8 cellular contexts compared by ENCODE assay signal in genomic region chr16:28823719-28824547, GRCh38. TPM values are rescaled to one million over a fixed set of nuclear protein-coding genes. Genes with fewer than 3 reads are reported as not detected.
A peak's percentile ranks its signal among the peaks of the same experiment; 100 is the strongest.
DNase-seq lines count a peak whose midpoint lies in the region; ATAC-seq and TF ChIP-seq lines count a peak whose summit lies in the region.

No MANE protein-coding gene starts in this region.

- no peak for TF ChIP-seq RAD21 in SK-N-SH (IDR thresholded peaks at IDR 0.05; ENCODE audit: low read length)

- H3K36me3 Mint-ChIP-seq in activated naive CD4-positive, alpha-beta T cell treated with anti-CD3 and anti-CD28 coated beads, Interleukin-2, amount 50 U/mL, for 72 hours, result peaks cover 39 to 49% of the 10 kb centered on the region in 2 donors

- no peaks in the 10 kb centered on the region for H3K9me3 ChIP-seq in SK-N-SH

- H3K4me3 ChIP-seq in SK-N-SH (ENCODE audit: low read depth in 2 of 2, low read length in 1 of 2), result peak overlapping the region; percentile 81 to 90

- H3K27ac ChIP-seq in SK-N-SH (ENCODE audit: low read depth in 2 of 2, low read length in 1 of 2), result peak overlapping the region; percentile 91 to 95
- H3K27ac ChIP-seq in temporal lobe (ENCODE audit: low read depth, low read length), result peak overlapping the region; percentile 96

- H3K79me2 ChIP-seq in SK-N-SH (ENCODE audit: insufficient read depth), result peaks cover 77% of the 10 kb centered on the region

- H3K4me2 ChIP-seq in SK-N-SH, result peak overlapping the region; percentile 85

- WGBS in SK-N-SH (ENCODE audit: low lambda C conversion rate), result 2% methylated on average over 43 of the region's 75 CpGs

- no peaks in the 10 kb centered on the region for H3K9me2 ChIP-seq in SK-N-SH

- H3K4me1 ChIP-seq in SK-N-SH (ENCODE audit: control insufficient read depth in 1 of 2, insufficient read depth in 2 of 2, low read depth in 1 of 2, low read length in 1 of 2), result peaks cover 9 to 13% of the 10 kb centered on the region in 2 experiments; a peak in 3 of 4 replicates

- H3F3A ChIP-seq in SK-N-SH (replicated peaks; ENCODE audit: insufficient read depth), result peaks cover 10% of the 10 kb centered on the region

- CTCF ChIA-PET in SK-N-SH (lab: Yijun Ruan, JAX), result interaction anchor here (0.6 to 2.7 kb wide), 3 partner anchors 23 to 121 kb away, joined by 3 to 12 read pairs (median 7); partner anchors contain the start of gene TUFM

- no peak overlapping the region for H2AFZ ChIP-seq in SK-N-SH (ENCODE audit: low read depth)

- no peaks in the 10 kb centered on the region for H3K9me3 Mint-ChIP-seq in activated naive CD4-positive, alpha-beta T cell treated with anti-CD3 and anti-CD28 coated beads, Interleukin-2, amount 50 U/mL, for 72 hours

- peaks cover 43% of the 10 kb centered on the region for H4K20me1 ChIP-seq in SK-N-SH (ENCODE audit: insufficient read depth)

- DNase-seq in GM10266 (ENCODE audit: extremely low spot score) (peak; percentile 98), NCI-H1092 treated with DMSO at 0.1 percent for 48 hours (lab: John Stamatoyannopoulos, UW) (peak; percentile 98), SK-N-SH (peak; percentile 96), glomerular visceral epithelial cell (ENCODE audit: extremely low spot score) (peak; percentile 96), omental fat pad (ENCODE audit: low spot score) (peak; percentile 84)
- DNase-seq in activated naive CD4-positive, alpha-beta T cell treated with anti-CD3 and anti-CD28 coated beads, Interleukin-2, amount 50 U/mL, for 72 hours (ENCODE audit: low spot score in 2 of 2), result peak; percentile 94 to 98

- H3K27ac Mint-ChIP-seq in activated naive CD4-positive, alpha-beta T cell treated with anti-CD3 and anti-CD28 coated beads, Interleukin-2, amount 50 U/mL, for 72 hours, result peak overlapping the region; percentile 93 to 100

- ATAC-seq in HG02623 (IDR thresholded peaks at IDR 0.05; ENCODE audit: unreplicated experiment), result peak; percentile 59
- peak; percentile 78 to 79 for ATAC-seq in activated naive CD4-positive, alpha-beta T cell treated with anti-CD3 and anti-CD28 coated beads, Interleukin-2, amount 50 U/mL, for 72 hours
- ATAC-seq in omental fat pad (ENCODE audit: low FRiP score), result peak; percentile 96

- TF ChIP-seq CTCF in GM10266 (IDR thresholded peaks at IDR 0.05; ENCODE audit: control insufficient read depth, insufficient read depth, low read depth, missing control alignments), result peak; percentile 16
- TF ChIP-seq CTCF in SK-N-SH (IDR thresholded peaks at IDR 0.05), result peak; percentile 33; the same call in 1 of the 2 replicates
- no peak for TF ChIP-seq CTCF in omental fat pad (IDR thresholded peaks at IDR 0.05)

- peak overlapping the region; percentile 99 for H3K9ac ChIP-seq in SK-N-SH

- POLR2A ChIA-PET in SK-N-SH (lab: Yijun Ruan, JAX), result interaction anchor here (0.6 to 3.8 kb wide), 8 partner anchors 12 to 127 kb away, joined by 3 to 25 read pairs (median 6); partner anchors contain the start of genes NFATC2IP, SH2B1 and TUFM

- TF ChIP-seq EP300 in SK-N-SH (IDR thresholded peaks at IDR 0.05; ENCODE audit: borderline replicate concordance in 1 of 2, low read depth in 1 of 2, low read length in 1 of 2), result no peak

- H3K36me3 ChIP-seq in SK-N-SH (replicated peaks in 1 of 2; ENCODE audit: control insufficient read depth in 1 of 2, insufficient read depth in 2 of 2, low read length in 1 of 2), result peaks cover 30 to 49% of the 10 kb centered on the region in 2 experiments

- H3K27me3 ChIP-seq in SK-N-SH (ENCODE audit: insufficient read depth), result no peaks in the 10 kb centered on the region

TF ChIP-seq in SK-N-SH, 30 proteins besides CTCF, POLR2A, EP300 and RAD21 (continues in another document):
- peak; percentile 62; the same call in 1 of the 2 replicates for TF ChIP-seq POLR2AphosphoS5 (IDR thresholded peaks at IDR 0.05; ENCODE audit: low read depth, low read length)
- no peak for TF ChIP-seq USF2 (IDR thresholded peaks at IDR 0.05; ENCODE audit: borderline replicate concordance, low read depth, low read length)
- peak; percentile 46; the same call in 1 of the 2 replicates for TF ChIP-seq IRF3 (IDR thresholded peaks at IDR 0.05; ENCODE audit: low read depth, low read length)
- no peak for TF ChIP-seq SMC3 (IDR thresholded peaks at IDR 0.05; ENCODE audit: low read depth, low read length)
- TF ChIP-seq FOSL2 (IDR thresholded peaks at IDR 0.05; ENCODE audit: borderline replicate concordance, low read depth), result no peak
- no peak for TF ChIP-seq RCOR1 (IDR thresholded peaks at IDR 0.05; ENCODE audit: low read length)
- TF ChIP-seq REST (IDR thresholded peaks at IDR 0.05; ENCODE audit: low read depth, low read length), result no peak
- peak; percentile 71; the same call in 1 of the 2 replicates for TF ChIP-seq RFX5 (IDR thresholded peaks at IDR 0.05; ENCODE audit: low read length)
- peak; percentile 67; the same call in 1 of the 2 replicates for TF ChIP-seq SIN3A (IDR thresholded peaks at IDR 0.05; ENCODE audit: borderline replicate concordance, low read depth, low read length)

RNA-seq across cellular contexts. Expression of gene ATXN2L, which starts 1.1 kb away (rescaled TPM):
- 21.5 and 39.2 TPM in 2 replicates for polyA plus RNA-seq in SK-N-SH (2012; rRNA removed)
- polyA plus RNA-seq in SK-N-SH (2012; cell fraction: cytosol; rRNA removed), result 27.2 and 36.7 TPM in 2 replicates
- polyA plus RNA-seq in SK-N-SH (2012; cell fraction: nucleus; rRNA removed), result 135 and 234 TPM in 2 replicates
- total RNA-seq in activated naive CD4-positive, alpha-beta T cell treated with anti-CD3 and anti-CD28 coated beads, Interleukin-2, amount 50 U/mL, for 72 hours, result 100 to 1,000 TPM; 317 to 377 TPM
- total RNA-seq in omental fat pad (10 to 100 TPM; 34.4 to 83.3 (median 59.5) TPM), temporal lobe (31.7 TPM)

RNA-seq across cellular contexts. Expression of gene TUFM, which starts 22.2 kb away (rescaled TPM):
- 300 and 358 TPM in 2 replicates for polyA plus RNA-seq in SK-N-SH (2012; rRNA removed)
- 181 and 259 TPM in 2 replicates for polyA plus RNA-seq in SK-N-SH (2012; cell fraction: cytosol; rRNA removed)
- polyA plus RNA-seq in SK-N-SH (2012; cell fraction: nucleus; rRNA removed), result 588 and 631 TPM in 2 replicates
- total RNA-seq in activated naive CD4-positive, alpha-beta T cell treated with anti-CD3 and anti-CD28 coated beads, Interleukin-2, amount 50 U/mL, for 72 hours, result 100 to 1,000 TPM; 235 to 315 TPM
- total RNA-seq in omental fat pad, result 100 to 1,000 TPM in 2 of 4 donors, 10 to 100 TPM in 2; 93.2 to 133 (median 103) TPM
- total RNA-seq in temporal lobe, result 53.6 TPM

RNA-seq across cellular contexts. Expression of gene SH2B1, which starts 39.7 kb away (rescaled TPM):
- 59.8 and 71.1 TPM in 2 replicates for polyA plus RNA-seq in SK-N-SH (2012; rRNA removed)
- polyA plus RNA-seq in SK-N-SH (2012; cell fraction: cytosol; rRNA removed), result 20.9 and 31.1 TPM in 2 replicates
- 345 and 349 TPM in 2 replicates for polyA plus RNA-seq in SK-N-SH (2012; cell fraction: nucleus; rRNA removed)
- 10 to 100 TPM; 41.1 to 55.5 TPM for total RNA-seq in activated naive CD4-positive, alpha-beta T cell treated with anti-CD3 and anti-CD28 coated beads, Interleukin-2, amount 50 U/mL, for 72 hours
- total RNA-seq in omental fat pad (10 to 100 TPM; 16.1 to 25.4 (median 18.8) TPM), temporal lobe (15.2 TPM)

RNA-seq across cellular contexts. Expression of gene ATP2A1, which starts 54.4 kb away (rescaled TPM):
- 3.0 and 3.3 TPM in 2 replicates for polyA plus RNA-seq in SK-N-SH (2012; rRNA removed)
- polyA plus RNA-seq in SK-N-SH (2012; cell fraction: cytosol; rRNA removed), result 0.93 and 1.2 TPM in 2 replicates
- 23.5 and 27.2 TPM in 2 replicates for polyA plus RNA-seq in SK-N-SH (2012; cell fraction: nucleus; rRNA removed)
- total RNA-seq in activated naive CD4-positive, alpha-beta T cell treated with anti-CD3 and anti-CD28 coated beads, Interleukin-2, amount 50 U/mL, for 72 hours, result 1 to 10 TPM; 4.7 to 7.4 TPM
- total RNA-seq in omental fat pad, result under 1 TPM; 0.32 to 0.44 (median 0.37) TPM
- under 0.01 TPM for total RNA-seq in temporal lobe

Comparison
In these comparisons a context has a peak if more than half of its experiments do, and no peak if none do; other contexts are left out.
1. Peak in every context shown above with its lines: DNase-seq, ATAC-seq, H3K4me3 ChIP-seq and H3K27ac ChIP-seq.
2. CTCF ChIP-seq: peak in GM10266 (single experiment) and SK-N-SH (single experiment); none in omental fat pad (0 of 3).